In the genomic region with DNA sequence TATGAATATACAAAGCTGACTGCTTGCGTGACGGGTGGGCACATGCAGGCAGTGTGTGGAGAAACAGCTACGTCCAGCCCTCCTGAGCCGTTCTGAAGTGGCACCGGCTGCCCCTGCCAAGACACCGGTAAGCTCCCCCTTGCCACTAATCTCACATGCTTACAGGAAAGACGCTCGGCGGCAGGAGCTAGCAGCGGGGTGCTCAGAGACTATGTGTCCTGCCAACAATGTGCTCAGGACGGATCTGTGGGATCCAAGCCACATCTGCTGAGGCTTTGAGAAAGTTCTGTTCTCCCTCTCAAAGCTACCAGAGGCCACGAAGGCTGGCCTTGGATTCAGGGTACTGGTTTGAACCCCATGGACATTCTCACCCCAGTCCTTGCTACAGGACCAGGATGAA, we compare ENCODE assay signal across 23 cellular contexts.
DNase-seq lines count a peak whose midpoint lies in the region; ATAC-seq and TF ChIP-seq lines count a peak whose summit lies in the region.
"Had no signal": no experiment of that assay in that cellular context is flagged by ENCODE, and none has a peak within 500 bp of the region (broad histone marks: within the 10 kb centered on the region; RNA-seq: fewer than 3 reads in every experiment).

No MANE protein-coding gene starts in this region.

- H3K27me3 Mint-ChIP-seq in nephron (ENCODE audit: low read depth) = peaks cover 11% of the 10 kb centered on the region
- H3K27me3 Mint-ChIP-seq in type B pancreatic cell = peaks cover 16% of the 10 kb centered on the region
- peaks cover 4% of the 10 kb centered on the region for H3K27me3 Mint-ChIP-seq in mesothelial cell of epicardium (ENCODE audit: low read depth)

- TF ChIP-seq CTCF in nephron (IDR thresholded peaks at IDR 0.05; ENCODE audit: unreplicated experiment in 3 of 3) (no peak), type B pancreatic cell (conservative IDR thresholded peaks at IDR 0.05) (no peak), mesothelial cell of epicardium (IDR thresholded peaks at IDR 0.05; ENCODE audit: unreplicated experiment) (no peak)

- H3K4me1 Mint-ChIP-seq in nephron (peaks cover 78% of the 10 kb centered on the region), type B pancreatic cell (ENCODE audit: unreplicated experiment) (peaks cover 31% of the 10 kb centered on the region), mesothelial cell of epicardium (peaks cover 23% of the 10 kb centered on the region)
- H3K4me1 Mint-ChIP-seq: central memory CD8-positive, alpha-beta T cell; natural killer cell had no signal

- peak overlapping the region in 1 of 3 experiments; percentile 19 for H3K4me3 Mint-ChIP-seq in nephron
- no peak overlapping the region for H3K4me3 Mint-ChIP-seq in type B pancreatic cell
- H3K4me3 Mint-ChIP-seq in mesothelial cell of epicardium = no peak overlapping the region
- H3K4me3 Mint-ChIP-seq: central memory CD8-positive, alpha-beta T cell; natural killer cell had no signal

- intact Hi-C loops in Right ventricle myocardium superior (cut with DNase I) = no loop called here

- H3K36me3 Mint-ChIP-seq in nephron (ENCODE audit: low read depth) (no peaks in the 10 kb centered on the region), type B pancreatic cell (no peaks in the 10 kb centered on the region), mesothelial cell of epicardium (no peaks in the 10 kb centered on the region)
- H3K36me3 Mint-ChIP-seq: natural killer cell had no signal

- peak overlapping the region in 2 of 3 experiments; percentile 53 to 85 for H3K27ac Mint-ChIP-seq in nephron
- no peak overlapping the region for H3K27ac Mint-ChIP-seq in type B pancreatic cell
- H3K27ac Mint-ChIP-seq in mesothelial cell of epicardium = no peak overlapping the region
- H3K27ac Mint-ChIP-seq: natural killer cell had no signal

- peak; percentile 70 for ATAC-seq in Right ventricle myocardium superior (ENCODE audit: poor library complexity)
- ATAC-seq: mucosa of descending colon, natural killer cell, Panc1 had no signal

- DNase-seq in activated effector memory CD4-positive, alpha-beta T cell treated with anti-CD3 and anti-CD28 coated beads, Interleukin-2, amount 50 U/mL, for 16 hours = peak; percentile 19
- DNase-seq in activated effector memory CD4-positive, alpha-beta T cell treated with Interleukin-2 at 50 U/mL for 16 hours = no peak
- DNase-seq in Right ventricle myocardium superior (no peak), type B pancreatic cell (ENCODE audit: extremely low spot score, unreplicated experiment) (peak; percentile 48), GOT3 (lab: John Stamatoyannopoulos, UW) (no peak), mesothelial cell of epicardium (ENCODE audit: low spot score in 2 of 2, unreplicated experiment in 2 of 2) (no peak), SHP77 (lab: John Stamatoyannopoulos, UW) (no peak)
- DNase-seq: 8988T; activated CD4-positive, alpha-beta T cell treated with anti-CD3 and anti-CD28 coated beads for 48 hours; activated CD8-positive, alpha-beta memory T cell treated with anti-CD3 and anti-CD28 coated beads for 24 hours; activated T-cell treated with anti-CD3 and anti-CD28 coated beads for 4 hours; COR-L47; DMS53; mucosa of descending colon; natural killer cell; NCI-H1092; NCI-H1694; NCI-H774; stimulated activated naive CD4-positive, alpha-beta T cell treated with Interleukin-2 at 50 U/mL for 16 hours; uterus had no signal

- no peaks in the 10 kb centered on the region for H3K9me3 Mint-ChIP-seq in nephron
- H3K9me3 Mint-ChIP-seq in type B pancreatic cell = no peaks in the 10 kb centered on the region
- no peaks in the 10 kb centered on the region for H3K9me3 Mint-ChIP-seq in mesothelial cell of epicardium
- H3K9me3 Mint-ChIP-seq: central memory CD8-positive, alpha-beta T cell; natural killer cell had no signal

Comparison
In these comparisons a context has a peak if more than half of its experiments do, and no peak if none do; other contexts are left out.
1. DNase-seq: peak in activated effector memory CD4-positive, alpha-beta T cell treated with anti-CD3 and anti-CD28 coated beads, Interleukin-2, amount 50 U/mL, for 16 hours (single experiment) and type B pancreatic cell (single experiment); none in activated effector memory CD4-positive, alpha-beta T cell treated with Interleukin-2 at 50 U/mL for 16 hours (single experiment), Right ventricle myocardium superior (single experiment), GOT3 (single experiment), mesothelial cell of epicardium (0 of 2) and SHP77 (0 of 2).
2. H3K27ac Mint-ChIP-seq: peak in nephron (2 of 3); none in type B pancreatic cell (single experiment) and mesothelial cell of epicardium (single experiment).